ENCODE assay signal across 13 cellular contexts in the genomic region with DNA sequence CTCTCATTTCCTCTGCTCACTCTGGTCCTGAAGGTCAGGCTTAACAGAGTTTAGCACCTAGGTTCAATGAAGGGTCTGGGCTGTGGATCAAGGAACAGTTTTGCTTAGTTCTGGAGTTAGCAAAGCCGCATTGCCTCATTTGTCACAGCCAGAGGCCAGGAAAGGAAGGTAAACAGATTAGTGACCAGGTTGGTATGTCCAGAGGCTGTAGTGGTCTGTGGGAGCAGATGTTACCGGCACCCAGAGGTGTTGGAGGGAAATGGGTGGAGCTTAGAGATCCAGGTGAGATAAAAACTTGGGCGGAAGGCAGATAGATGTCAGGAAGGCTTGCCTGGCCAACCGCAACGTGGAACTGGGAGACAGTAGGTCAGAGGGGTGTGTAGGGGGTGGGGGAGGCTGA. TPM values are rescaled to one million over a fixed set of nuclear protein-coding genes. Genes with fewer than 3 reads are reported as not detected.
A peak's percentile ranks its signal among the peaks of the same experiment; 100 is the strongest.
DNase-seq lines count a peak whose midpoint lies in the region; ATAC-seq, FAIRE-seq and TF ChIP-seq lines count a peak whose summit lies in the region.
"Had no signal": no experiment of that assay in that cellular context is flagged by ENCODE, and none has a peak within 500 bp of the region (broad histone marks: within the 10 kb centered on the region; RNA-seq: fewer than 3 reads in every experiment).

No MANE protein-coding gene starts in this region.

- no peak for FAIRE-seq in bronchial epithelial cell (lab: Jason Lieb, UNC)
- FAIRE-seq: astrocyte had no signal

- DNase-seq in COLO668 (lab: John Stamatoyannopoulos, UW; ENCODE audit: unreplicated experiment), result peak; percentile 64
- DNase-seq in GM23338 (ENCODE audit: low spot score), result no peak
- peak; percentile 48 for DNase-seq in bronchial epithelial cell (ENCODE audit: low read depth)
- DNase-seq in mucosa of descending colon, result no peak
- DNase-seq in occipital lobe (lab: John Stamatoyannopoulos, UW), result no peak
- no peak for DNase-seq in stomach
- DNase-seq: activated B cell treated with CpG ODN at 0.5 μM for 24 hours, activated T-cell treated with anti-CD3 and anti-CD28 coated beads for 4 hours, HFFc6, NCI-H187 treated with DMSO at 0.1 percent for 48 hours had no signal

- no peak overlapping the region for H3K27ac ChIP-seq in GM23338 (ENCODE audit: low read depth)
- H3K27ac ChIP-seq in stomach, result no peak overlapping the region
- H3K27ac ChIP-seq: C4-2B had no signal

- TF ChIP-seq CTCF in GM23338 (conservative IDR thresholded peaks at IDR 0.05; ENCODE audit: low read depth in 2 of 2) (no peak), bronchial epithelial cell (IDR thresholded peaks at IDR 0.05; ENCODE audit: insufficient read depth, low read length, severe bottlenecking) (no peak), mucosa of descending colon (IDR thresholded peaks at IDR 0.05) (no peak), stomach (IDR thresholded peaks at IDR 0.05) (no peak)

- no peak overlapping the region for H3K27ac Mint-ChIP-seq in GM23338
- H3K27ac Mint-ChIP-seq: activated B cell treated with CpG ODN at 0.5 μM for 24 hours, HFFc6 had no signal

- H3K9me3 ChIP-seq in mucosa of descending colon, result no peaks in the 10 kb centered on the region
- no peaks in the 10 kb centered on the region for H3K9me3 ChIP-seq in stomach

- 18 to 36% (median 27%) methylated on average over 5 of the region's 5 CpGs for WGBS in stomach, 5 donors

- H3K4me1 ChIP-seq in GM23338 (ENCODE audit: insufficient read depth), result no peaks in the 10 kb centered on the region
- no peaks in the 10 kb centered on the region for H3K4me1 ChIP-seq in mucosa of descending colon (ENCODE audit: low read depth)
- H3K4me1 ChIP-seq in stomach, result peaks cover 0 to 6% (median 3%) of the 10 kb centered on the region in 4 donors

- no peak overlapping the region for H3K4me2 ChIP-seq in GM23338

- H3K27me3 ChIP-seq in GM23338 (ENCODE audit: insufficient read depth) (no peaks in the 10 kb centered on the region), bronchial epithelial cell (ENCODE audit: control insufficient read depth, insufficient read depth, low read length) (no peaks in the 10 kb centered on the region), stomach (no peaks in the 10 kb centered on the region)

- H3K9me3 Mint-ChIP-seq in GM23338, result no peaks in the 10 kb centered on the region; the same call in 2 of the 3 replicates
- H3K9me3 Mint-ChIP-seq: activated B cell treated with CpG ODN at 0.5 μM for 24 hours, HFFc6 had no signal

- H4K20me1 ChIP-seq in GM23338 (replicated peaks; ENCODE audit: insufficient read depth), result no peaks in the 10 kb centered on the region; the same call in 1 of the 2 replicates

- H3K36me3 Mint-ChIP-seq in GM23338 (ENCODE audit: low read depth), result peaks cover 11% of the 10 kb centered on the region

- H3K36me3 ChIP-seq in GM23338 (ENCODE audit: insufficient read depth) (no peaks in the 10 kb centered on the region), bronchial epithelial cell (ENCODE audit: control insufficient read depth, insufficient read depth, low read length) (peaks cover 15% of the 10 kb centered on the region), mucosa of descending colon (ENCODE audit: low read depth) (peaks cover 5% of the 10 kb centered on the region), stomach (peaks cover 33% of the 10 kb centered on the region in 4 donors)

- intact Hi-C loops in mucosa of descending colon (cut with DNase I, micrococcal nuclease), result no loop called here
- intact Hi-C loops in stomach (cut with DNase I; ENCODE audit: low total_unique reads), result no loop called here

- ATAC-seq in GM23338, result peak; percentile 14; the same call in 2 of the 3 replicates
- ATAC-seq in mucosa of descending colon, result peak; percentile 24
- no peak for ATAC-seq in HG03196 (IDR thresholded peaks at IDR 0.05; ENCODE audit: unreplicated experiment)

- H3K27me3 Mint-ChIP-seq in GM23338 (ENCODE audit: insufficient read depth, low read depth, poor library complexity), result peaks cover 20% of the 10 kb centered on the region
- H3K27me3 Mint-ChIP-seq: activated B cell treated with CpG ODN at 0.5 μM for 24 hours had no signal

- H3K4me1 Mint-ChIP-seq in GM23338, result peaks cover 3% of the 10 kb centered on the region; the same call in 2 of the 3 replicates
- H3K4me1 Mint-ChIP-seq: activated B cell treated with CpG ODN at 0.5 μM for 24 hours had no signal

- no peak for TF ChIP-seq EP300 in stomach (IDR thresholded peaks at IDR 0.05)

- no peak overlapping the region for H2AFZ ChIP-seq in GM23338

- H3K4me3 ChIP-seq in GM23338, result no peak overlapping the region
- H3K4me3 ChIP-seq in bronchial epithelial cell (ENCODE audit: low read depth, low read length), result no peak overlapping the region
- H3K4me3 ChIP-seq in mucosa of descending colon, result no peak overlapping the region
- no peak overlapping the region for H3K4me3 ChIP-seq in stomach

- no peaks in the 10 kb centered on the region for H3K9me2 ChIP-seq in GM23338 (ENCODE audit: insufficient read depth)

- no peaks in the 10 kb centered on the region for H3F3A ChIP-seq in GM23338 (replicated peaks; ENCODE audit: low read depth)

- H3K79me2 ChIP-seq in GM23338 (replicated peaks; ENCODE audit: insufficient read depth), result no peaks in the 10 kb centered on the region

- H3K4me3 Mint-ChIP-seq in GM23338, result no peak overlapping the region
- H3K4me3 Mint-ChIP-seq: activated B cell treated with CpG ODN at 0.5 μM for 24 hours, HFFc6 had no signal

- no peak for TF ChIP-seq POLR2A in stomach (IDR thresholded peaks at IDR 0.05)

TF ChIP-seq in GM23338, 12 proteins besides CTCF, POLR2A, EP300 and RAD21 (continues in another document):
- no peak for TF ChIP-seq JUNB (IDR thresholded peaks at IDR 0.05; ENCODE audit: unreplicated experiment)
- TF ChIP-seq, protein P1, sequence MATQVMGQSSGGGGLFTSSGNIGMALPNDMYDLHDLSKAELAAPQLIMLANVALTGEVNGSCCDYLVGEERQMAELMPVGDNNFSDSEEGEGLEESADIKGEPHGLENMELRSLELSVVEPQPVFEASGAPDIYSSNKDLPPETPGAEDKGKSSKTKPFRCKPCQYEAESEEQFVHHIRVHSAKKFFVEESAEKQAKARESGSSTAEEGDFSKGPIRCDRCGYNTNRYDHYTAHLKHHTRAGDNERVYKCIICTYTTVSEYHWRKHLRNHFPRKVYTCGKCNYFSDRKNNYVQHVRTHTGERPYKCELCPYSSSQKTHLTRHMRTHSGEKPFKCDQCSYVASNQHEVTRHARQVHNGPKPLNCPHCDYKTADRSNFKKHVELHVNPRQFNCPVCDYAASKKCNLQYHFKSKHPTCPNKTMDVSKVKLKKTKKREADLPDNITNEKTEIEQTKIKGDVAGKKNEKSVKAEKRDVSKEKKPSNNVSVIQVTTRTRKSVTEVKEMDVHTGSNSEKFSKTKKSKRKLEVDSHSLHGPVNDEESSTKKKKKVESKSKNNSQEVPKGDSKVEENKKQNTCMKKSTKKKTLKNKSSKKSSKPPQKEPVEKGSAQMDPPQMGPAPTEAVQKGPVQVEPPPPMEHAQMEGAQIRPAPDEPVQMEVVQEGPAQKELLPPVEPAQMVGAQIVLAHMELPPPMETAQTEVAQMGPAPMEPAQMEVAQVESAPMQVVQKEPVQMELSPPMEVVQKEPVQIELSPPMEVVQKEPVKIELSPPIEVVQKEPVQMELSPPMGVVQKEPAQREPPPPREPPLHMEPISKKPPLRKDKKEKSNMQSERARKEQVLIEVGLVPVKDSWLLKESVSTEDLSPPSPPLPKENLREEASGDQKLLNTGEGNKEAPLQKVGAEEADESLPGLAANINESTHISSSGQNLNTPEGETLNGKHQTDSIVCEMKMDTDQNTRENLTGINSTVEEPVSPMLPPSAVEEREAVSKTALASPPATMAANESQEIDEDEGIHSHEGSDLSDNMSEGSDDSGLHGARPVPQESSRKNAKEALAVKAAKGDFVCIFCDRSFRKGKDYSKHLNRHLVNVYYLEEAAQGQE (IDR thresholded peaks at IDR 0.05; ENCODE audit: unreplicated experiment), result no peak
- no peak for TF ChIP-seq ZNF114 (CRISPR knock-in tag; IDR thresholded peaks at IDR 0.05)
- TF ChIP-seq EZH2 (IDR thresholded peaks at IDR 0.05; ENCODE audit: low read depth, unreplicated experiment), result no peak
- TF ChIP-seq ZNF331 (CRISPR knock-in tag; IDR thresholded peaks at IDR 0.05; ENCODE audit: low read depth), result no peak
- TF ChIP-seq, protein P2, sequence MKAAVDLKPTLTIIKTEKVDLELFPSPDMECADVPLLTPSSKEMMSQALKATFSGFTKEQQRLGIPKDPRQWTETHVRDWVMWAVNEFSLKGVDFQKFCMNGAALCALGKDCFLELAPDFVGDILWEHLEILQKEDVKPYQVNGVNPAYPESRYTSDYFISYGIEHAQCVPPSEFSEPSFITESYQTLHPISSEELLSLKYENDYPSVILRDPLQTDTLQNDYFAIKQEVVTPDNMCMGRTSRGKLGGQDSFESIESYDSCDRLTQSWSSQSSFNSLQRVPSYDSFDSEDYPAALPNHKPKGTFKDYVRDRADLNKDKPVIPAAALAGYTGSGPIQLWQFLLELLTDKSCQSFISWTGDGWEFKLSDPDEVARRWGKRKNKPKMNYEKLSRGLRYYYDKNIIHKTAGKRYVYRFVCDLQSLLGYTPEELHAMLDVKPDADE (IDR thresholded peaks at IDR 0.05), result no peak
- no peak for TF ChIP-seq STAT1 (IDR thresholded peaks at IDR 0.05; ENCODE audit: unreplicated experiment)

RNA-seq across cellular contexts. Expression of a gene that starts 36.6 kb away (rescaled TPM):
- 30.4 and 46.1 TPM in 2 replicates for total RNA-seq in GM23338 (2014; rRNA removed; shearing (Covaris generic))
- polyA plus RNA-seq in GM23338 (2016; fragmentation: Nextera tagmentation; extraction: Ambion mirVana) (15.2 and 15.5 TPM in 2 replicates), stomach (10 to 100 TPM; 18.0 to 32.3 (median 26.8) TPM)
- total RNA-seq in bronchial epithelial cell (5.5 and 8.1 TPM in 2 replicates), mucosa of descending colon (100 to 1,000 TPM in 1 of 3 donors, 10 to 100 TPM in 2; 80.4 to 104 (median 89.8) TPM), occipital lobe (12.6 TPM), stomach (100 to 1,000 TPM in 1 of 5 donors, 10 to 100 TPM in 4; 14.5 to 108 (median 45.1) TPM)

Comparison
In these comparisons a context has a peak if more than half of its experiments do, and no peak if none do; other contexts are left out.
1. DNase-seq: peak in COLO668 (single experiment) and bronchial epithelial cell (single experiment); none in GM23338 (single experiment), mucosa of descending colon (0 of 3), occipital lobe (single experiment) and stomach (single experiment).